ENCODE assay signal across 8 cellular contexts in genomic region chr1:153633747-153634665, GRCh38. TPM values are rescaled to one million over a fixed set of nuclear protein-coding genes. Genes with fewer than 3 reads are reported as not detected.
DNase-seq lines count a peak whose midpoint lies in the region; ATAC-seq lines count a peak whose summit lies in the region.

CHTOP (plus strand) TSS chr1:153634066; CDS start chr1:153636589, 2,523 bp downstream.

- H3K9me3 Mint-ChIP-seq in dendritic cell treated with granulocyte-macrophage colony-stimulating factor and Interleukin-4, amounts not matched to agents 40 ng/mL and 50 ng/mL, for 4 days: no peaks in the 10 kb centered on the region

- DNase-seq in C1 segment of cervical spinal cord (lab: John Stamatoyannopoulos, UW) (peak; percentile 68 to 98 (median 96)), NCI-H748 treated with DMSO at 0.1 percent for 48 hours (lab: John Stamatoyannopoulos, UW) (peak; percentile 93), left lobe of liver (ENCODE audit: low spot score) (peak; percentile 99)
- DNase-seq in activated CD4-positive, alpha-beta T cell treated with anti-CD3 and anti-CD28 coated beads, Interleukin-2, amount 50 U/mL, for 24 hours (ENCODE audit: low read depth in 1 of 2, low spot score in 1 of 2): peak; percentile 96 to 97
- DNase-seq in stimulated activated CD4-positive, alpha-beta T cell treated with anti-CD3 and anti-CD28 coated beads, Interleukin-2, amount 100 ng/mL, for 4 hours (ENCODE audit: low read depth): peak; percentile 94

- H3K4me1 Mint-ChIP-seq in dendritic cell treated with granulocyte-macrophage colony-stimulating factor and Interleukin-4, amounts not matched to agents 40 ng/mL and 50 ng/mL, for 4 days (ENCODE audit: low read depth): peaks cover 59% of the 10 kb centered on the region

- peaks cover 52% of the 10 kb centered on the region for H3K36me3 Mint-ChIP-seq in dendritic cell treated with granulocyte-macrophage colony-stimulating factor and Interleukin-4, amounts not matched to agents 40 ng/mL and 50 ng/mL, for 4 days (ENCODE audit: low read depth)

- intact Hi-C loops in dendritic cell treated with granulocyte-macrophage colony-stimulating factor and Interleukin-4, amounts not matched to agents 40 ng/mL and 50 ng/mL, for 4 days (cut with micrococcal nuclease): loop anchor here (1.0 kb wide), 1 partner anchor 24 kb away; the partner anchor contains the start of gene SNAPIN

- peak within 1 kb of the TSS; percentile 100 for H3K4me3 Mint-ChIP-seq in dendritic cell treated with granulocyte-macrophage colony-stimulating factor and Interleukin-4, amounts not matched to agents 40 ng/mL and 50 ng/mL, for 4 days

- H3K27ac Mint-ChIP-seq in dendritic cell treated with granulocyte-macrophage colony-stimulating factor and Interleukin-4, amounts not matched to agents 40 ng/mL and 50 ng/mL, for 4 days: peak within 1 kb of the TSS; percentile 98

- H3K27me3 Mint-ChIP-seq in dendritic cell treated with granulocyte-macrophage colony-stimulating factor and Interleukin-4, amounts not matched to agents 40 ng/mL and 50 ng/mL, for 4 days: peaks cover 2% of the 10 kb centered on the region

- ATAC-seq in GM19372 (IDR thresholded peaks at IDR 0.05; ENCODE audit: low read depth, unreplicated experiment): peak; percentile 92
- peak; percentile 76 for ATAC-seq in HG03558 (IDR thresholded peaks at IDR 0.05; ENCODE audit: extremely low read depth, unreplicated experiment)
- peak; percentile 94 for ATAC-seq in left lobe of liver

RNA-seq across cellular contexts. Expression of gene CHTOP, which starts in this region (rescaled TPM):
- 24.5 TPM for total RNA-seq in left lobe of liver

Comparison
In these comparisons a context has a peak if more than half of its experiments do, and no peak if none do; other contexts are left out.
1. Peak in every context shown above with its lines: DNase-seq and ATAC-seq.